5 cellular contexts compared by ENCODE assay signal in the genomic region with DNA sequence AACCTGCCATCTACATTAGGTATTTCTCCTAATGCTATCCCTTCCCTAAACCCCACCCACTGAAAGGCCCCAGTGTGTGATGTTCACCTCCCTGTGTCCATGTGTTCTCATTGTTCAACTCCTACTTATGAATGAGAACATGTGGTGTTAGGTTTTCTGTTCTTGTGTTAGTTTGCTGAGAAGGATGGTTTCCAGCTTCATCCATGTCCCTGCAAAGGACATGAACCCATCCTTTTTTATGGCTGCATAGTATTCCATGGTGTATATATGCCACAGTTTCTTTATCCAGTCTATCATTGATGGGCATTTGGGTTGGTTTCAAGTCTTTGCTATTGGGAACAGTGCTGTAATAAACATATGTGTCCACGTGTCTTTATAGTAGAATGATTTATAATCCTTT.
DNase-seq lines count a peak whose midpoint lies in the region; ATAC-seq and TF ChIP-seq lines count a peak whose summit lies in the region.
"Not testable (repeated sequence)": the region's sequence is repeated elsewhere in the genome, so short reads cannot be mapped to it uniquely, and the experiment has no call there.

No MANE protein-coding gene starts in this region.

- TF ChIP-seq POLR2A in gastroesophageal sphincter (IDR thresholded peaks at IDR 0.05); sigmoid colon (IDR thresholded peaks at IDR 0.05); transverse colon (IDR thresholded peaks at IDR 0.05): not testable (repeated sequence)

- not testable (repeated sequence) for TF ChIP-seq EP300 in gastroesophageal sphincter (IDR thresholded peaks at IDR 0.05); sigmoid colon (IDR thresholded peaks at IDR 0.05); transverse colon (IDR thresholded peaks at IDR 0.05; ENCODE audit: low read depth)

- H3K27ac ChIP-seq in HEK293 (ENCODE audit: extremely low read depth, low read depth, low read length): not testable (repeated sequence)
- H3K27ac ChIP-seq in ascending aorta (peak overlapping the region; percentile 71 to 81), gastroesophageal sphincter (peak overlapping the region; percentile 38 to 94 (median 74)), sigmoid colon (peak overlapping the region; percentile 62 to 78 (median 74)), transverse colon (peak overlapping the region in 3 of 4 donors; percentile 53 to 72 (median 69))

- intact Hi-C loops in ascending aorta (cut with DNase I): loop anchor here (5.0 kb wide), 1 partner anchor 147 kb away; the partner anchor contains the start of gene PCDH7
- intact Hi-C loops in sigmoid colon (cut with DNase I): loop anchor here (5.0 to 10.0 kb wide), 2 partner anchors 115 to 147 kb away; partner anchors contain the start of gene PCDH7
- intact Hi-C loops in transverse colon (cut with DNase I; ENCODE audit: low total_unique reads): not testable (repeated sequence)

- H3K4me3 ChIP-seq in HEK293 (ENCODE audit: low read depth, low read length); ascending aorta; gastroesophageal sphincter; sigmoid colon; transverse colon: not testable (repeated sequence)

- not testable (repeated sequence) for H3K9me3 ChIP-seq in HEK293 (ENCODE audit: control insufficient read depth, insufficient read depth, low read depth, low read length); ascending aorta; gastroesophageal sphincter; sigmoid colon; transverse colon

- ATAC-seq in gastroesophageal sphincter: not testable (repeated sequence)

- not testable (repeated sequence) for TF ChIP-seq CTCF in HEK293 (tag by site-specific recombination; IDR thresholded peaks at IDR 0.05); ascending aorta (IDR thresholded peaks at IDR 0.05); gastroesophageal sphincter (IDR thresholded peaks at IDR 0.05); sigmoid colon (IDR thresholded peaks at IDR 0.05); transverse colon (IDR thresholded peaks at IDR 0.05)

- H3K27me3 ChIP-seq in ascending aorta, gastroesophageal sphincter, sigmoid colon, transverse colon: not testable (repeated sequence)

- CTCF ChIA-PET in HEK293 (lab: Yijun Ruan, JAX): not testable (repeated sequence)

- in situ Hi-C loops in transverse colon (cut with MboI; ENCODE audit: low pct_ligation_motif_present in 1 of 4, low pct_unique_long_range_greater_than_20kb in 1 of 4, low sequenced_read_pairs in 3 of 4): not testable (repeated sequence)

- not testable (repeated sequence) for H3K36me3 ChIP-seq in HEK293 (ENCODE audit: control insufficient read depth in 2 of 2, insufficient read depth in 1 of 2, low read length in 2 of 2); ascending aorta; gastroesophageal sphincter; sigmoid colon; transverse colon

- not testable (repeated sequence) for H3K4me1 ChIP-seq in HEK293 (ENCODE audit: control insufficient read depth, insufficient read depth, low read length)
- H3K4me1 ChIP-seq in ascending aorta: peaks cover 7 to 23% of the 10 kb centered on the region in 2 donors
- peaks cover 0 to 71% (median 7%) of the 10 kb centered on the region in 3 donors for H3K4me1 ChIP-seq in gastroesophageal sphincter
- peaks cover 0 to 54% (median 43%) of the 10 kb centered on the region in 4 donors for H3K4me1 ChIP-seq in sigmoid colon
- H3K4me1 ChIP-seq in transverse colon: peaks cover 0 to 17% (median 0%) of the 10 kb centered on the region in 4 donors

- DNase-seq in ascending aorta (ENCODE audit: low spot score in 2 of 2); sigmoid colon; transverse colon: not testable (repeated sequence)

- POLR2A ChIA-PET in HEK293 (lab: Yijun Ruan, JAX): not testable (repeated sequence)

- WGBS in gastroesophageal sphincter (ENCODE audit: low coverage in 1 of 2), 2 donors: 100% methylated on average over 1 of the region's 1 CpG; no CpG with 5 or more reads in 1 of the 2 donors
- WGBS in sigmoid colon, 2 donors: 62 to 80% methylated on average over 1 of the region's 1 CpG
- 70 to 100% methylated on average over 1 of the region's 1 CpG for WGBS in transverse colon (ENCODE audit: low coverage in 1 of 2), 2 donors

TF ChIP-seq in HEK293, 187 proteins besides CTCF, POLR2A, EP300 and RAD21:
- TF ChIP-seq ZNF146 (tag by site-specific recombination; IDR thresholded peaks at IDR 0.05) (peak; percentile 92), ZNF580 (tag by site-specific recombination; IDR thresholded peaks at IDR 0.05) (0 out of 2 replicates have a peak, but pooled peaks have one; percentile 42)
